Comparison of ENCODE assay signal across 28 cellular contexts in genomic region chr4:148210661-148211060, GRCh38.
"Had no signal": no experiment of that assay in that cellular context is flagged by ENCODE, and none has a peak within 500 bp of the region (broad histone marks: within the 10 kb centered on the region; RNA-seq: fewer than 3 reads in every experiment).

No MANE protein-coding gene starts in this region.

- ATAC-seq: activated CD4-positive, alpha-beta T cell treated with anti-CD3 and anti-CD28 coated beads for 36 hours; activated CD8-positive, alpha-beta memory T cell treated with anti-CD3 and anti-CD28 coated beads, Interleukin-2, amount 10 ng/mL, durations not matched to agents 7 days and 5 days; activated CD8-positive, alpha-beta T cell treated with anti-CD3 and anti-CD28 coated beads, Interleukin-2, amount 10 ng/mL, durations not matched to agents 7 days and 5 days; activated naive CD8-positive, alpha-beta T cell treated with anti-CD3 and anti-CD28 coated beads, Interleukin-2, amount 50 U/mL, for 24 hours; body of pancreas; gastroesophageal sphincter; heart right ventricle had no signal

- H3K36me3 ChIP-seq: adrenal gland, colonic mucosa, esophagus squamous epithelium, gastroesophageal sphincter, heart right ventricle had no signal

- H3K27ac ChIP-seq: adrenal gland, body of pancreas, colonic mucosa, epithelial cell of prostate, esophagus squamous epithelium had no signal

- H3K27me3 ChIP-seq: adrenal gland, body of pancreas, colonic mucosa, esophagus squamous epithelium, gastroesophageal sphincter, heart right ventricle had no signal

- H3K9me3 ChIP-seq: adrenal gland, body of pancreas, colonic mucosa, esophagus squamous epithelium, gastroesophageal sphincter, heart right ventricle had no signal

- DNase-seq: activated CD4-positive, alpha-beta memory T cell treated with anti-CD3 and anti-CD28 coated beads for 36 hours; activated CD4-positive, alpha-beta T cell treated with anti-CD3 and anti-CD28 coated beads for 36 hours; activated CD4-positive, alpha-beta T cell treated with anti-CD3 and anti-CD28 coated beads, Interleukin-2, amount 10 ng/mL, durations not matched to agents 24 days and 14 days; activated CD4-positive, CD25-positive, alpha-beta regulatory T cell; activated CD4-positive, CD25-positive, alpha-beta regulatory T cell treated with anti-CD3 and anti-CD28 coated beads, Interleukin-2, amount 50 U/mL, for 72 hours; activated CD8-positive, alpha-beta memory T cell treated with anti-CD3 and anti-CD28 coated beads, Interleukin-2, amount 10 ng/mL, durations not matched to agents 7 days and 5 days; activated CD8-positive, alpha-beta memory T cell treated with anti-CD3 and anti-CD28 coated beads, Interleukin-2, amount 50 U/mL, for 4 hours; activated CD8-positive, alpha-beta T cell treated with anti-CD3 and anti-CD28 coated beads, Interleukin-2, amount 10 ng/mL, durations not matched to agents 7 days and 5 days; activated effector memory CD4-positive, alpha-beta T cell treated with anti-CD3 and anti-CD28 coated beads, Interleukin-2, amount 50 U/mL, for 16 hours; activated naive CD4-positive, alpha-beta T cell treated with anti-CD3 and anti-CD28 coated beads for 36 hours; activated naive CD8-positive, alpha-beta T cell treated with anti-CD3 and anti-CD28 coated beads for 36 hours; activated naive CD8-positive, alpha-beta T cell treated with anti-CD3 and anti-CD28 coated beads, Interleukin-2, amount 50 U/mL, for 24 hours; activated T-cell treated with anti-CD3 and anti-CD28 coated beads, Interleukin-2, amount 50 U/mL, for 1 hour; activated T-cell treated with anti-CD3 and anti-CD28 coated beads, Interleukin-2, amount 50 U/mL, for 48 hours; adrenal gland; amygdala; aorta; body of pancreas; central memory CD4-positive, alpha-beta T cell; cerebellar nuclear complex; colonic mucosa; effector CD8-positive, alpha-beta T cell; esophagus squamous epithelium; foreskin melanocyte; heart right ventricle; T-helper 2 cell had no signal

- H3K4me3 ChIP-seq: adrenal gland, body of pancreas, colonic mucosa, esophagus squamous epithelium, gastroesophageal sphincter, heart right ventricle had no signal
